In genomic region chr7:121872831-121873764, GRCh38 we compare ENCODE assay signal across 8 cellular contexts. TPM values are rescaled to one million over a fixed set of nuclear protein-coding genes. Genes with fewer than 3 reads are reported as not detected.
A peak's percentile ranks its signal among the peaks of the same experiment; 100 is the strongest.
DNase-seq lines count a peak whose midpoint lies in the region; ATAC-seq, FAIRE-seq and TF ChIP-seq lines count a peak whose summit lies in the region.

TSS of gene PTPRZ1 (plus strand) at chr7:121873161. CDS start at chr7:121873500, 339 bp downstream.

- WGBS in GM12878 (ENCODE audit: insufficient coverage, insufficient replicate concordance, low lambda C conversion rate, missing lambda C conversion rate): 24% methylated on average over 59 of the region's 85 CpGs

- FAIRE-seq in GM12878 (lab: Jason Lieb, UNC): no peak

- H3K9ac ChIP-seq in GM12878 (ENCODE audit: control insufficient read depth, insufficient read depth, low read length) (no peak within 1 kb of the TSS), skeletal muscle satellite cell (ENCODE audit: low read depth, low read length) (peak within 1 kb of the TSS; percentile 73)

- no peaks in the 10 kb centered on the region for H3K36me3 ChIP-seq in MG63
- H3K36me3 ChIP-seq in GM12878 (ENCODE audit: control insufficient read depth in 2 of 2, insufficient read depth in 2 of 2, low read length in 1 of 2): no peaks in the 10 kb centered on the region
- no peaks in the 10 kb centered on the region for H3K36me3 ChIP-seq in skeletal muscle satellite cell (ENCODE audit: insufficient read depth, low read length)

- TF ChIP-seq CTCF in GM12878 (IDR thresholded peaks at IDR 0.05 in 2 of 3, conservative IDR thresholded peaks at IDR 0.05 in 1 of 3; ENCODE audit: control insufficient read depth in 2 of 3, extremely low read depth in 1 of 3, insufficient read depth in 1 of 3, low read depth in 3 of 3, low read length in 3 of 3): no peak

- no peak for TF ChIP-seq POLR2A in GM12878 (IDR thresholded peaks at IDR 0.05; ENCODE audit: low read depth, low read length)

- no peaks in the 10 kb centered on the region for H3K9me3 ChIP-seq in MG63
- H3K9me3 ChIP-seq in GM12878 (replicated peaks; ENCODE audit: control insufficient read depth, insufficient read depth, low read length): no peaks in the 10 kb centered on the region
- H3K9me3 ChIP-seq in iPS-18c (ENCODE audit: control insufficient read depth, insufficient read depth, low read length): no peaks in the 10 kb centered on the region
- no peaks in the 10 kb centered on the region for H3K9me3 ChIP-seq in skeletal muscle satellite cell (replicated peaks; ENCODE audit: low read length)

- ATAC-seq in GM12878 (no peak), GM21717 (IDR thresholded peaks at IDR 0.05; ENCODE audit: unreplicated experiment) (no peak)

- no peak within 1 kb of the TSS for H3K27ac ChIP-seq in GM12878 (ENCODE audit: control insufficient read depth, insufficient read depth)

- DNase-seq in EH (ENCODE audit: low read depth) (peak; percentile 14), MG63 (peak; percentile 36), GM12878 (ENCODE audit: low read depth, low spot score) (no peak), putamen (ENCODE audit: low spot score) (no peak), kidney glomerular epithelial cell (lab: John Stamatoyannopoulos, UW) (no peak)

- no peak within 1 kb of the TSS for H3K4me2 ChIP-seq in GM12878 (ENCODE audit: control insufficient read depth, insufficient read depth)
- H3K4me2 ChIP-seq in skeletal muscle satellite cell (ENCODE audit: low read length): peak within 1 kb of the TSS; percentile 99

- no peaks in the 10 kb centered on the region for H3K79me2 ChIP-seq in GM12878 (ENCODE audit: control insufficient read depth, insufficient read depth, low read length)

- no peak for TF ChIP-seq EP300 in GM12878 (IDR thresholded peaks at IDR 0.05; ENCODE audit: borderline replicate concordance in 1 of 2, control insufficient read depth in 1 of 2, low read depth in 2 of 2, low read length in 2 of 2)

- H3K4me1 ChIP-seq in GM12878 (ENCODE audit: control insufficient read depth, insufficient read depth, low read length) (no peaks in the 10 kb centered on the region), skeletal muscle satellite cell (ENCODE audit: control insufficient read depth, insufficient read depth, low read length) (no peaks in the 10 kb centered on the region)

- BruUV-seq in GM12878 (replicated peaks; lab: Mats Ljungman, UMichigan): no TSS peak

- CTCF ChIA-PET in GM12878 (lab: Yijun Ruan, JAX): no interaction called here

- H2AFZ ChIP-seq in GM12878 (ENCODE audit: control insufficient read depth, low read depth, low read length): no peak within 1 kb of the TSS

- no peak for TF ChIP-seq RAD21 in GM12878 (IDR thresholded peaks at IDR 0.05; ENCODE audit: insufficient read depth, low read depth, low read length)

- POLR2A ChIA-PET in GM12878 (lab: Charles Lee): no interaction called here

- in situ Hi-C loops in GM12878 (cut with MboI): no loop called here

- peaks cover 10% of the 10 kb centered on the region for H3K27me3 ChIP-seq in MG63
- peaks cover 0 to 10% of the 10 kb centered on the region in 2 experiments; a peak in 3 of 4 replicates for H3K27me3 ChIP-seq in GM12878 (replicated peaks in 1 of 2; ENCODE audit: control insufficient read depth in 2 of 2, insufficient read depth in 2 of 2, low read length in 1 of 2)
- H3K27me3 ChIP-seq in skeletal muscle satellite cell (ENCODE audit: control insufficient read depth, insufficient read depth, low read length): peaks cover 25% of the 10 kb centered on the region

- H3K4me3 ChIP-seq in MG63: peak within 1 kb of the TSS; percentile 42
- H3K4me3 ChIP-seq in GM12878: no peak within 1 kb of the TSS
- H3K4me3 ChIP-seq in iPS-18c (ENCODE audit: insufficient read depth, low read depth, low read length): peak within 1 kb of the TSS; percentile 84
- peak within 1 kb of the TSS; percentile 90 for H3K4me3 ChIP-seq in skeletal muscle satellite cell (ENCODE audit: low read length)

- SMC1A ChIA-PET in GM12878 (lab: Charles Lee; ENCODE audit: uncharacterized antibody, unreplicated experiment): interaction anchor here (0.5 kb wide), 1 partner anchor 181 kb away, joined by 3 read pairs; no protein-coding TSS in a partner anchor

- intact Hi-C loops in GM12878 (cut with micrococcal nuclease; ENCODE audit: unreplicated experiment): no loop called here

- RAD21 ChIA-PET in GM12878 (lab: Charles Lee; ENCODE audit: unreplicated experiment): no interaction called here

- no peaks in the 10 kb centered on the region for H4K20me1 ChIP-seq in GM12878 (ENCODE audit: control insufficient read depth, insufficient read depth)

TF ChIP-seq in GM12878, 131 proteins besides CTCF, POLR2A, EP300 and RAD21:
- TF ChIP-seq SUZ12 (IDR thresholded peaks at IDR 0.05; ENCODE audit: unreplicated experiment) (peak; percentile 33), EZH2 (IDR thresholded peaks at IDR 0.05; ENCODE audit: borderline replicate concordance, control insufficient read depth, low read depth, low read length) (0 out of 2 replicates have a peak, but pooled peaks have one; percentile 78), TARDBP (IDR thresholded peaks at IDR 0.05; ENCODE audit: borderline replicate concordance) (no peak)

RNA-seq across cellular contexts. Expression of gene PTPRZ1, which starts in this region (rescaled TPM):
- total RNA-seq in MG63 (2014; rRNA removed; shearing (Covaris generic); ENCODE audit: low replicate concordance): not detected in 2 replicates
- total RNA-seq in GM12878 (2013; cell fraction: nucleolus; rRNA removed): not detected in 2 replicates
- total RNA-seq in GM12878 (2014; rRNA removed) (not detected in 2 replicates), GM12878 (2014; rRNA removed; fragmentation: Illumina TruSeq; extraction: Trizol) (not detected in 2 replicates), GM12878 (2021) (0.21 TPM in 1 of 2 replicates, not detected in the other)
- polyA plus RNA-seq in GM12878 (2011; ENCODE audit: low read depth): not detected
- polyA plus RNA-seq in GM12878 (2011; rRNA removed) (not detected in 2 replicates), GM12878 (2014; fragmentation: Illumina TruSeq; extraction: Trizol) (not detected in 2 replicates), GM12878 (2014; fragmentation: Nextera tagmentation; extraction: Ambion mirVana) (under 1 TPM in 1 of 2 experiments, not detected in 1; 0.05 TPM), GM12878 (2014; rRNA removed) (not detected in 2 replicates), GM12878 (2016; fragmentation: Nextera tagmentation; extraction: Ambion mirVana) (under 1 TPM in 1 of 2 experiments, not detected in 1; 0.11 TPM)
- polyA plus RNA-seq in GM12878 (2011; cell fraction: cytosol; rRNA removed): 0.01 TPM in 1 of 2 replicates, not detected in the other
- polyA plus RNA-seq in GM12878 (2011; cell fraction: nucleus; rRNA removed): not detected in 2 replicates
- polyA plus RNA-seq in GM12878 (2012): not detected in 2 replicates
- 0.22 TPM in 1 of 2 replicates, not detected in the other for polyA minus RNA-seq in GM12878 (2011; rRNA and poly(A)+ RNA removed)
- not detected in 2 replicates for polyA minus RNA-seq in GM12878 (2011; cell fraction: cytosol; rRNA and poly(A)+ RNA removed)
- polyA minus RNA-seq in GM12878 (2011; cell fraction: nucleus; rRNA and poly(A)+ RNA removed): not detected in 2 replicates
- under 0.01 TPM in 1 of 2 replicates, not detected in the other for total RNA-seq in skeletal muscle satellite cell (2012; rRNA removed)

Comparison
In these comparisons a context has a peak if more than half of its experiments do, and no peak if none do; other contexts are left out.
1. Peak in DNase-seq and H3K4me3 ChIP-seq in MG63; RNA of the gene not detected or under 1 TPM.